11 cellular contexts compared by ENCODE assay signal in the genomic region with DNA sequence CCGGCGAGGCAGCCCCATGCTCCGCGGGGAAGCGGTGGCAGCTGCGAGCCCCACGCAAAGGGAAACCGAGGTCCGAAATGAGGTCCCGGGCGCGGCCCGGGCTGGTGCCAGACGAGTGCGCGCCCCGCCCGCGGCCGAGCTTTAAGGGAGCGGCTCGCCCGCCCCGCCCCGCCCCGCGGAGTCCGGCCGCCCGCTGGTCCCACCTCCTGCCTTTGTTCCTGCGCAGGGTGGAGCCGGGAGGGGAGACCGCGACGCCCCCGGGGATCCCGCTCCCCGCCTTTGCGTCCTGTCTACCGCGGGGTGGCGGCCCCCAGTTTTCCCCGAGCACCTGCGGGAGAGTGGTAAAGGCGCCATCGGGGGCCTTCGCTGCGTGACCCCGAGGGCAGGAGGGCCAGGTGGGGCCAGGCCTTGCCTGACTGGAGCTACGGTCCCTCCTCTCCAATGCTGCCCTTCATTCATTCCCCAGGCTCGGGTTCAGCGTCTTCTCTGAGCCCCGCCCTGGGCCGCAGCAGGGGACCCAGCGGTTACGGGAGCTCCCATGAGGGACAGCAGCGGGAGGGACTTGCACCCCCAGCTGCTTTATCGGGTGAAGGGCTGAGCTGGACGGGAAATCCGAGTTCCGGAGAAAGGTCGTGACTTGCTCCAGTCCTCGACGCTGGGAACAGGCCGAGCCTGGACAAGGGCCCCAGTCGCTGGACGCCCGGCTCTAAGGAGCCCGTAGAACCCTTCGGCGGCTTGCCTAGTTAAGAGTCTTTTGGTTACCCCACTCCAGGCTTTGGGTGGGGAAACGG. TPM values are rescaled to one million over a fixed set of nuclear protein-coding genes. Genes with fewer than 3 reads are reported as not detected.
A peak's percentile ranks its signal among the peaks of the same experiment; 100 is the strongest.
DNase-seq lines count a peak whose midpoint lies in the region; ATAC-seq, FAIRE-seq and TF ChIP-seq lines count a peak whose summit lies in the region.
"Had no signal": no experiment of that assay in that cellular context is flagged by ENCODE, and none has a peak within 500 bp of the region (broad histone marks: within the 10 kb centered on the region; RNA-seq: fewer than 3 reads in every experiment).

A gene with protein sequence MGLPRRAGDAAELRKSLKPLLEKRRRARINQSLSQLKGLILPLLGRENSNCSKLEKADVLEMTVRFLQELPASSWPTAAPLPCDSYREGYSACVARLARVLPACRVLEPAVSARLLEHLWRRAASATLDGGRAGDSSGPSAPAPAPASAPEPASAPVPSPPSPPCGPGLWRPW (minus strand): TSS at position 117 of the 791 bp plus-strand sequence. CDS start 99 bp downstream, at position 18.

- FAIRE-seq in K562 (lab: Jason Lieb, UNC): no peak
- FAIRE-seq: G401.6 had no signal

- POLR2A ChIA-PET in K562 (lab: Yijun Ruan, JAX): interaction anchor here (0.7 to 3.5 kb wide), 3 partner anchors 9 to 57 kb away, joined by 3 to 16 read pairs (median 3); partner anchors contain the start of gene ACOT7

- H3K27ac ChIP-seq in K562 (ENCODE audit: extremely low read depth, low read depth, low read length) (no peak within 1 kb of the TSS), tibial artery (no peak within 1 kb of the TSS)

- no peaks in the 10 kb centered on the region for H3K79me2 ChIP-seq in K562 (ENCODE audit: control insufficient read depth, insufficient read depth, low read length)

- intact Hi-C loops in K562 (cut with micrococcal nuclease) (no loop called here), left colon (cut with DNase I, micrococcal nuclease) (no loop called here), tibial artery (cut with DNase I; ENCODE audit: low total_unique reads) (no loop called here)

- H3K9me3 ChIP-seq in K562 (replicated peaks; ENCODE audit: control insufficient read depth, insufficient read depth, low read depth, low read length): no peaks in the 10 kb centered on the region
- H3K9me3 ChIP-seq in tibial artery: no peaks in the 10 kb centered on the region

- peak within 1 kb of the TSS; percentile 15; the same call in 1 of the 2 replicates for H3K4me3 ChIP-seq in K562
- peak within 1 kb of the TSS; percentile 27 to 49 for H3K4me3 ChIP-seq in tibial artery

- no peak for TF ChIP-seq RAD21 in K562 (CRISPR knock-in tag; conservative IDR thresholded peaks at IDR 0.05 in 1 of 2, IDR thresholded peaks at IDR 0.05 in 1 of 2)

- no peaks in the 10 kb centered on the region for H3K9me1 ChIP-seq in K562 (ENCODE audit: control insufficient read depth, insufficient read depth, low read length)

- peak; percentile 21 for DNase-seq in activated naive CD4-positive, alpha-beta T cell treated with Interleukin-2 at 50 U/mL for 16 hours
- DNase-seq in activated naive CD4-positive, alpha-beta T cell treated with anti-CD3 and anti-CD28 coated beads, Interleukin-2, amount 50 U/mL, for 16 hours: no peak
- DNase-seq in K562 (ENCODE audit: extremely low read depth in 1 of 4, low spot score in 3 of 4) (peak; percentile 70 to 95 (median 87)), left colon (peak; percentile 71 to 86), tibial artery (no peak), NCI-H524 treated with DMSO at 0.1 percent for 48 hours (lab: John Stamatoyannopoulos, UW) (no peak), NCI-H2107 (lab: John Stamatoyannopoulos, UW) (no peak)
- DNase-seq: NCI-H1436 treated with DMSO at 0.1 percent for 48 hours had no signal

- in situ Hi-C loops in K562 (cut with MboI): no loop called here

- CTCF ChIA-PET in K562 (lab: Yijun Ruan, JAX; ENCODE audit: low intra/inter-chr PET ratio): no interaction called here

- peak within 1 kb of the TSS in 1 of 2 experiments; percentile 87; a peak in 2 of 4 replicates for H3K9ac ChIP-seq in K562 (ENCODE audit: insufficient read depth in 1 of 2, low read depth in 2 of 2, low read length in 2 of 2)

- peaks cover 15 to 45% of the 10 kb centered on the region in 2 experiments for H3K4me1 ChIP-seq in K562 (replicated peaks in 1 of 2; ENCODE audit: control insufficient read depth in 2 of 2, insufficient read depth in 2 of 2, low read length in 2 of 2)
- H3K4me1 ChIP-seq in tibial artery: peaks cover 0 to 49% (median 41%) of the 10 kb centered on the region in 4 donors

- H3K27me3 ChIP-seq in K562 (ENCODE audit: control insufficient read depth in 2 of 2, insufficient read depth in 2 of 2, low read length in 2 of 2) (peaks cover 57 to 89% of the 10 kb centered on the region in 2 experiments; a peak in 4 of 5 replicates), tibial artery (peaks cover under 1 to 100% of the 10 kb centered on the region in 2 donors)

- peaks cover 27% of the 10 kb centered on the region; the same call in 1 of the 2 replicates for H4K20me1 ChIP-seq in K562 (replicated peaks; ENCODE audit: control insufficient read depth, insufficient read depth, low read length)

- H3K36me3 ChIP-seq in K562 (ENCODE audit: control insufficient read depth, insufficient read depth, low read length): no peaks in the 10 kb centered on the region
- H3K36me3 ChIP-seq in tibial artery: no peaks in the 10 kb centered on the region

- peak within 1 kb of the TSS; percentile 67 for H2AFZ ChIP-seq in K562 (ENCODE audit: low read depth, low read length)

- WGBS in K562 (ENCODE audit: insufficient coverage, low coverage, missing lambda C conversion rate): 2% methylated on average over 51 of the region's 72 CpGs

- no peak for TF ChIP-seq EP300 in K562 (IDR thresholded peaks at IDR 0.05; ENCODE audit: low read length)

- peak within 1 kb of the TSS; percentile 55 for H3K4me2 ChIP-seq in K562 (ENCODE audit: insufficient read depth, low read length)

- no TSS peak for BruUV-seq in K562 (replicated peaks; lab: Mats Ljungman, UMichigan)

- TF ChIP-seq POLR2A in K562 (conservative IDR thresholded peaks at IDR 0.05): no peak

- TF ChIP-seq CTCF in K562 (IDR thresholded peaks at IDR 0.05 in 2 of 3, conservative IDR thresholded peaks at IDR 0.05 in 1 of 3; ENCODE audit: insufficient read depth in 2 of 3, low read depth in 1 of 3, low read length in 3 of 3) (no peak), tibial artery (IDR thresholded peaks at IDR 0.05) (no peak)

- ATAC-seq in K562 (peak; percentile 69), left colon (peak; percentile 70), GM21423 (IDR thresholded peaks at IDR 0.05; ENCODE audit: unreplicated experiment) (no peak)

TF ChIP-seq in K562, 482 proteins besides CTCF, POLR2A, EP300 and RAD21 (continues in another document):
- TF ChIP-seq RAD51 (IDR thresholded peaks at IDR 0.05; ENCODE audit: borderline replicate concordance, low read depth): no peak
- TF ChIP-seq MCM5 (IDR thresholded peaks at IDR 0.05; ENCODE audit: low read depth): no peak
- TF ChIP-seq, protein P1, sequence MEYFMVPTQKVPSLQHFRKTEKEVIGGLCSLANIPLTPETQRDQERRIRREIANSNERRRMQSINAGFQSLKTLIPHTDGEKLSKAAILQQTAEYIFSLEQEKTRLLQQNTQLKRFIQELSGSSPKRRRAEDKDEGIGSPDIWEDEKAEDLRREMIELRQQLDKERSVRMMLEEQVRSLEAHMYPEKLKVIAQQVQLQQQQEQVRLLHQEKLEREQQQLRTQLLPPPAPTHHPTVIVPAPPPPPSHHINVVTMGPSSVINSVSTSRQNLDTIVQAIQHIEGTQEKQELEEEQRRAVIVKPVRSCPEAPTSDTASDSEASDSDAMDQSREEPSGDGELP (CRISPR knock-in tag; IDR thresholded peaks at IDR 0.05; ENCODE audit: borderline replicate concordance): peak; percentile 29; the same call in 1 of the 2 replicates
- TF ChIP-seq KHSRP (IDR thresholded peaks at IDR 0.05): no peak
- no peak for TF ChIP-seq SRSF7 (optimal IDR thresholded peaks at IDR 0.05; ENCODE audit: low read depth, low read length)
- no peak for TF ChIP-seq ZNF140 (CRISPR knock-in tag; IDR thresholded peaks at IDR 0.05)
- TF ChIP-seq, protein P2, sequence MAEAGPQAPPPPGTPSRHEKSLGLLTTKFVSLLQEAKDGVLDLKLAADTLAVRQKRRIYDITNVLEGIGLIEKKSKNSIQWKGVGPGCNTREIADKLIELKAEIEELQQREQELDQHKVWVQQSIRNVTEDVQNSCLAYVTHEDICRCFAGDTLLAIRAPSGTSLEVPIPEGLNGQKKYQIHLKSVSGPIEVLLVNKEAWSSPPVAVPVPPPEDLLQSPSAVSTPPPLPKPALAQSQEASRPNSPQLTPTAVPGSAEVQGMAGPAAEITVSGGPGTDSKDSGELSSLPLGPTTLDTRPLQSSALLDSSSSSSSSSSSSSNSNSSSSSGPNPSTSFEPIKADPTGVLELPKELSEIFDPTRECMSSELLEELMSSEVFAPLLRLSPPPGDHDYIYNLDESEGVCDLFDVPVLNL (CRISPR knock-in tag; IDR thresholded peaks at IDR 0.05; ENCODE audit: low read depth): no peak
- no peak for TF ChIP-seq SMC3 (conservative IDR thresholded peaks at IDR 0.05; ENCODE audit: insufficient read depth, low read depth, low read length)
- no peak for TF ChIP-seq LCOR (CRISPR knock-in tag; IDR thresholded peaks at IDR 0.05)
- TF ChIP-seq NCOA2 (IDR thresholded peaks at IDR 0.05; ENCODE audit: partially characterized antibody in 2 of 2): no peak
- no peak for TF ChIP-seq PHB2 (IDR thresholded peaks at IDR 0.05; ENCODE audit: low read depth)

RNA-seq across cellular contexts. Expression of the gene that starts here (rescaled TPM):
- total RNA-seq in K562 (2011; cell fraction: chromatin; rRNA removed; ENCODE audit: low replicate concordance): 0.65 and 0.90 TPM in 2 replicates
- total RNA-seq in K562 (2011; cell fraction: nucleolus; rRNA removed): 0.53 and 1.7 TPM in 2 replicates
- 0.53 and 0.66 TPM in 2 replicates for total RNA-seq in K562 (2011; cell fraction: nucleoplasm; rRNA removed)
- total RNA-seq in K562 (2014; rRNA removed): 0.04 and 0.05 TPM in 2 replicates
- total RNA-seq in K562 (2014; rRNA removed; fragmentation: Illumina TruSeq; extraction: Trizol): 0.07 TPM in 1 of 2 replicates, not detected in the other
- total RNA-seq in K562 (2015; rRNA removed; fragmentation: Illumina TruSeq; extraction: Trizol): not detected in 2 replicates
- total RNA-seq in K562 (2021): 0.18 TPM in 1 of 2 replicates, not detected in the other
- polyA plus RNA-seq in K562 (2011; rRNA removed): 0.08 and 0.15 TPM in 2 replicates
- 0.21 and 0.25 TPM in 2 replicates for polyA plus RNA-seq in K562 (2011; cell fraction: cytosol; rRNA removed)
- 0.25 and 0.80 TPM in 2 replicates for polyA plus RNA-seq in K562 (2011; cell fraction: nucleus; rRNA removed)
- polyA plus RNA-seq in K562 (2012): 0.08 TPM in 1 of 2 replicates, not detected in the other
- 0.06 TPM in 2 replicates for polyA plus RNA-seq in K562 (2014; fragmentation: Illumina TruSeq; extraction: Trizol)
- not detected for polyA plus RNA-seq in K562 (2014; fragmentation: Nextera tagmentation; extraction: Ambion mirVana)
- polyA plus RNA-seq in K562 (2014; rRNA removed): not detected in 2 replicates
- 0.30 and 0.32 TPM in 2 replicates for polyA minus RNA-seq in K562 (2011; rRNA and poly(A)+ RNA removed)
- 0.91 TPM in 1 of 2 replicates, not detected in the other for polyA minus RNA-seq in K562 (2011; cell fraction: cytosol; rRNA and poly(A)+ RNA removed)
- 0.11 and 0.81 TPM in 2 replicates for polyA minus RNA-seq in K562 (2011; cell fraction: nucleus; rRNA and poly(A)+ RNA removed)
- 10 to 100 TPM; 29.4 to 34.0 TPM for total RNA-seq in left colon
- polyA plus RNA-seq: fibroblast of lung had no signal

Comparison
In these comparisons a context has a peak if more than half of its experiments do, and no peak if none do; other contexts are left out.
1. RNA of the gene that starts here (total RNA-seq): 29.4 to 34.0 TPM in left colon; 0.04 to 1.7 TPM in K562; every median in the first group is over 10 times any median in the second.
2. DNase-seq: peak in activated naive CD4-positive, alpha-beta T cell treated with Interleukin-2 at 50 U/mL for 16 hours (single experiment), K562 (4 of 4) and left colon (2 of 2); none in activated naive CD4-positive, alpha-beta T cell treated with anti-CD3 and anti-CD28 coated beads, Interleukin-2, amount 50 U/mL, for 16 hours (single experiment), tibial artery (0 of 2), NCI-H524 treated with DMSO at 0.1 percent for 48 hours (single experiment) and NCI-H2107 (single experiment).